15 cellular contexts compared by ENCODE assay signal in the genomic region with DNA sequence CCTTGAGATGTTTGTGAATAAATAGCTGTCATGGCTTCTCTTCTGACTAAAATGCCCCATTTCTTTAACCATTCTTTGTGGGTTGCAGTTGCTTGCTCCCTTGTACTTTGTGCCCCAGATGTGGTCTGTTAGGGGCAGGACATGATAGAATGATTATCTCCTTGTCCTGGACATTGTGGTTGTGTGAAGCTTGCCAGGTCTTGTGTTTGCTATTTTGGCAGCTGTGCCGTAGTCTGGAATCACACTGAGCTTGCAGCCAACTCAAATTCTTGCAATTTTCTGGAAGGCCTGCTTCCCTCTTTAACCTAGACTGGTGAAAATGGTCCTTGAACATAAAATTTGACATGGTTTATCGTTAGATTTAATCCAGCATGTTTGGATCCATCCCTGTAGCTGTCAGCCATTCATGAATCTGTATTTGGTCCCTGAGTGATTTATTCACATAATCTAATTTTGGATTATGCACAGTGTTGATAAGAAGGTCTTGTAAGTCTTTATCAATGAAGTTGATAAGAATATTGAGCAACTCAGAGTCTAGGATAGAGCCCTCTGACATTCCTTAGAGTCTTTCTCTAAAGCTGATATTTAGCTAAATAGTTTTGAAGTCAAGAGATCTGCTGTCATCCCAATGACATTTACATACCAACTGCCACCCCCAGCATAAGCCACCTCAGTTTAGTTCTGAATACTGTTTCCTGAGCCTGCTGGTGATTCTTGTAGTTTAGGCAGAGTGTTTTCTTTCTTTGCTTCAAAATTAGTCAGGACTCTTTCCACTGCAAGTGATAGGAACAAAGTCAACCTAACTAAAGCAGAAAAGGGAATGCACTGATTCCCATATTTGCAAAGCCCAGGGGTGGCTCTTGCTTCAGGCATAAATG. TPM values are rescaled to one million over a fixed set of nuclear protein-coding genes. Genes with fewer than 3 reads are reported as not detected.
A peak's percentile ranks its signal among the peaks of the same experiment; 100 is the strongest.
DNase-seq lines count a peak whose midpoint lies in the region; ATAC-seq and TF ChIP-seq lines count a peak whose summit lies in the region.
"Had no signal": no experiment of that assay in that cellular context is flagged by ENCODE, and none has a peak within 500 bp of the region (broad histone marks: within the 10 kb centered on the region; RNA-seq: fewer than 3 reads in every experiment).

No MANE protein-coding gene starts in this region.

- H3K4me2 ChIP-seq in smooth muscle cell, result peak overlapping the region; percentile 42

- H3K4me1 Mint-ChIP-seq in activated CD4-positive, alpha-beta T cell treated with anti-CD3 and anti-CD28 coated beads for 36 hours, result peaks cover 21% of the 10 kb centered on the region
- peaks cover 25% of the 10 kb centered on the region for H3K4me1 Mint-ChIP-seq in activated CD4-positive, alpha-beta T cell treated with anti-CD3 and anti-CD28 coated beads, Interleukin-2, amount 10 ng/mL, durations not matched to agents 7 days and 5 days

- H3K36me3 ChIP-seq in adipocyte (ENCODE audit: control insufficient read depth, insufficient read depth, low read length, severe bottlenecking) (no peaks in the 10 kb centered on the region), gastroesophageal sphincter (no peaks in the 10 kb centered on the region), smooth muscle cell (ENCODE audit: low read depth) (no peaks in the 10 kb centered on the region)
- H3K36me3 ChIP-seq: pancreas had no signal

- 7 to 25% methylated on average over 2 of the region's 2 CpGs for WGBS in gastroesophageal sphincter (ENCODE audit: low coverage in 1 of 2), 2 donors
- WGBS in smooth muscle cell (ENCODE audit: low lambda C conversion rate), result 27% methylated on average over 2 of the region's 2 CpGs

- POLR2A ChIA-PET in activated CD4-positive, alpha-beta T cell treated with anti-CD3 and anti-CD28 coated beads for 36 hours (lab: Charles Lee), result no interaction called here
- POLR2A ChIA-PET in activated CD4-positive, alpha-beta T cell treated with anti-CD3 and anti-CD28 coated beads, Interleukin-2, amount 10 ng/mL, durations not matched to agents 7 days and 5 days (lab: Charles Lee), result no interaction called here
- POLR2A ChIA-PET in GM10248 (lab: Yijun Ruan, JAX), result no interaction called here

- H2AFZ ChIP-seq in smooth muscle cell (ENCODE audit: low read depth), result no peak overlapping the region

- H3K9me3 Mint-ChIP-seq in activated CD4-positive, alpha-beta T cell treated with anti-CD3 and anti-CD28 coated beads for 36 hours (ENCODE audit: low read depth), result no peaks in the 10 kb centered on the region
- H3K9me3 Mint-ChIP-seq in activated CD4-positive, alpha-beta T cell treated with anti-CD3 and anti-CD28 coated beads, Interleukin-2, amount 10 ng/mL, durations not matched to agents 7 days and 5 days, result no peaks in the 10 kb centered on the region
- H3K9me3 Mint-ChIP-seq: activated naive CD4-positive, alpha-beta T cell treated with anti-CD3 and anti-CD28 coated beads, Interleukin-2, amount 50 U/mL, for 24 hours; CD8-positive, alpha-beta T cell had no signal

- intact Hi-C loops in activated CD4-positive, alpha-beta T cell treated with anti-CD3 and anti-CD28 coated beads for 36 hours (cut with DNase I, micrococcal nuclease), result no loop called here

- DNase-seq in activated CD4-positive, alpha-beta T cell treated with anti-CD3 and anti-CD28 coated beads for 36 hours, result peak; percentile 39
- no peak for DNase-seq in activated CD4-positive, alpha-beta T cell treated with anti-CD3 and anti-CD28 coated beads, Interleukin-2, amount 10 ng/mL, durations not matched to agents 7 days and 5 days
- DNase-seq in adipocyte (ENCODE audit: low read depth) (peak; percentile 27), smooth muscle cell (lab: John Stamatoyannopoulos, UW; ENCODE audit: unreplicated experiment) (no peak), GM10248 (ENCODE audit: extremely low spot score) (no peak)
- DNase-seq in stimulated activated CD8-positive, alpha-beta memory T cell treated with anti-CD3 and anti-CD28 coated beads, Interleukin-4, amount 100 ng/mL, for 48 hours, result no peak
- DNase-seq: CD8-positive, alpha-beta T cell; KBM-7; NCI-H146; pancreas had no signal

- ATAC-seq in activated CD4-positive, alpha-beta T cell treated with anti-CD3 and anti-CD28 coated beads for 36 hours, result peak; percentile 87
- ATAC-seq in gastroesophageal sphincter (peak; percentile 60), GM19452 (IDR thresholded peaks at IDR 0.05; ENCODE audit: unreplicated experiment) (no peak)
- ATAC-seq: CD8-positive, alpha-beta T cell had no signal

- no peaks in the 10 kb centered on the region for H3K9me3 ChIP-seq in adipocyte (ENCODE audit: control insufficient read depth, low read length)
- no peaks in the 10 kb centered on the region for H3K9me3 ChIP-seq in gastroesophageal sphincter
- no peaks in the 10 kb centered on the region for H3K9me3 ChIP-seq in smooth muscle cell (replicated peaks; ENCODE audit: low read depth)
- H3K9me3 ChIP-seq: pancreas had no signal

- H3K4me3 ChIP-seq in adipocyte (ENCODE audit: low read length) (no peak overlapping the region), gastroesophageal sphincter (no peak overlapping the region), smooth muscle cell (no peak overlapping the region)
- H3K4me3 ChIP-seq: pancreas, SK-N-MC had no signal

- H3K27ac ChIP-seq in gastroesophageal sphincter (peak overlapping the region in 3 of 4 donors; percentile 3 to 52 (median 38)), smooth muscle cell (ENCODE audit: low read depth) (peak overlapping the region; percentile 56)
- H3K27ac ChIP-seq: pancreas, SK-N-MC had no signal

- H4K20me1 ChIP-seq in smooth muscle cell (ENCODE audit: low read depth), result no peaks in the 10 kb centered on the region

- peaks cover 3% of the 10 kb centered on the region for H3K27me3 Mint-ChIP-seq in activated CD4-positive, alpha-beta T cell treated with anti-CD3 and anti-CD28 coated beads for 36 hours
- peaks cover 11% of the 10 kb centered on the region for H3K27me3 Mint-ChIP-seq in activated CD4-positive, alpha-beta T cell treated with anti-CD3 and anti-CD28 coated beads, Interleukin-2, amount 10 ng/mL, durations not matched to agents 7 days and 5 days

- H3K27me3 ChIP-seq in adipocyte (replicated peaks; ENCODE audit: control insufficient read depth, insufficient read depth, low read length) (no peaks in the 10 kb centered on the region), gastroesophageal sphincter (no peaks in the 10 kb centered on the region), smooth muscle cell (ENCODE audit: low read depth) (no peaks in the 10 kb centered on the region)

- H3K4me1 ChIP-seq in adipocyte (ENCODE audit: control insufficient read depth, insufficient read depth, low read length) (peaks cover 63% of the 10 kb centered on the region), gastroesophageal sphincter (peaks cover 2 to 42% (median 24%) of the 10 kb centered on the region in 3 donors), smooth muscle cell (ENCODE audit: low read depth) (peaks cover 33% of the 10 kb centered on the region)
- H3K4me1 ChIP-seq: pancreas had no signal

- no peak overlapping the region for H3K4me3 Mint-ChIP-seq in activated CD4-positive, alpha-beta T cell treated with anti-CD3 and anti-CD28 coated beads for 36 hours
- no peak overlapping the region for H3K4me3 Mint-ChIP-seq in activated CD4-positive, alpha-beta T cell treated with anti-CD3 and anti-CD28 coated beads, Interleukin-2, amount 10 ng/mL, durations not matched to agents 7 days and 5 days
- H3K4me3 Mint-ChIP-seq: activated naive CD4-positive, alpha-beta T cell treated with anti-CD3 and anti-CD28 coated beads, Interleukin-2, amount 50 U/mL, for 24 hours; CD8-positive, alpha-beta T cell had no signal

- peaks cover 19% of the 10 kb centered on the region for H3K79me2 ChIP-seq in smooth muscle cell (ENCODE audit: low read depth)

- CTCF ChIA-PET in activated CD4-positive, alpha-beta T cell treated with anti-CD3 and anti-CD28 coated beads for 36 hours (lab: Charles Lee), result interaction anchor here (0.7 to 7.4 kb wide), 7 partner anchors 9 to 402 kb away, joined by 3 to 42 read pairs (median 5); partner anchors contain the start of gene SPON1
- CTCF ChIA-PET in activated CD4-positive, alpha-beta T cell treated with anti-CD3 and anti-CD28 coated beads, Interleukin-2, amount 10 ng/mL, durations not matched to agents 7 days and 5 days (lab: Charles Lee), result interaction anchor here (0.5 to 2.9 kb wide), 5 partner anchors 8 to 388 kb away, joined by 3 to 8 read pairs (median 3); no protein-coding TSS in a partner anchor
- CTCF ChIA-PET in GM10248 (lab: Yijun Ruan, JAX), result interaction anchor here (0.7 to 1.9 kb wide), 4 partner anchors 9 to 277 kb away, joined by 3 to 4 read pairs (median 3); partner anchors contain the start of gene SPON1

- H3K9ac ChIP-seq in adipocyte (ENCODE audit: low read length), result peak overlapping the region; percentile 62
- H3K9ac ChIP-seq in smooth muscle cell (ENCODE audit: low read depth), result no peak overlapping the region

- H3F3A ChIP-seq in smooth muscle cell (ENCODE audit: low read depth), result peaks cover 7% of the 10 kb centered on the region

- TF ChIP-seq EP300 in gastroesophageal sphincter (IDR thresholded peaks at IDR 0.05), result no peak

- no peak overlapping the region for H3K27ac Mint-ChIP-seq in activated CD4-positive, alpha-beta T cell treated with anti-CD3 and anti-CD28 coated beads for 36 hours
- H3K27ac Mint-ChIP-seq in activated CD4-positive, alpha-beta T cell treated with anti-CD3 and anti-CD28 coated beads, Interleukin-2, amount 10 ng/mL, durations not matched to agents 7 days and 5 days, result no peak overlapping the region
- H3K27ac Mint-ChIP-seq: activated naive CD4-positive, alpha-beta T cell treated with anti-CD3 and anti-CD28 coated beads, Interleukin-2, amount 50 U/mL, for 24 hours; CD8-positive, alpha-beta T cell had no signal

- TF ChIP-seq CTCF in gastroesophageal sphincter (IDR thresholded peaks at IDR 0.05) (no peak), smooth muscle cell (IDR thresholded peaks at IDR 0.05; ENCODE audit: borderline replicate concordance, insufficient read depth, poor library complexity, severe bottlenecking) (no peak), GM10248 (IDR thresholded peaks at IDR 0.05; ENCODE audit: control extremely low read depth, extremely low read depth, low read depth, missing control alignments) (no peak)

- no peak for TF ChIP-seq POLR2A in gastroesophageal sphincter (IDR thresholded peaks at IDR 0.05)

- no peaks in the 10 kb centered on the region for H3K36me3 Mint-ChIP-seq in activated CD4-positive, alpha-beta T cell treated with anti-CD3 and anti-CD28 coated beads for 36 hours (ENCODE audit: low read depth)
- H3K36me3 Mint-ChIP-seq in activated CD4-positive, alpha-beta T cell treated with anti-CD3 and anti-CD28 coated beads, Interleukin-2, amount 10 ng/mL, durations not matched to agents 7 days and 5 days (ENCODE audit: low read depth), result no peaks in the 10 kb centered on the region
- H3K36me3 Mint-ChIP-seq: activated naive CD4-positive, alpha-beta T cell treated with anti-CD3 and anti-CD28 coated beads, Interleukin-2, amount 50 U/mL, for 24 hours; CD8-positive, alpha-beta T cell had no signal

RNA-seq across cellular contexts. Expression of gene SPON1, which starts 9.7 kb away (rescaled TPM):
- total RNA-seq in activated CD4-positive, alpha-beta T cell treated with anti-CD3 and anti-CD28 coated beads for 36 hours, result under 1 TPM; 0.26 to 0.41 TPM
- 1 to 10 TPM; 1.4 to 1.6 TPM for total RNA-seq in activated CD4-positive, alpha-beta T cell treated with anti-CD3 and anti-CD28 coated beads, Interleukin-2, amount 10 ng/mL, durations not matched to agents 7 days and 5 days
- total RNA-seq in gastroesophageal sphincter (100 to 1,000 TPM in 1 of 4 donors, 10 to 100 TPM in 3; 11.0 to 121 (median 64.6) TPM), smooth muscle cell (38.0 and 58.8 TPM in 2 replicates)
- 21.3 and 40.6 TPM in 2 replicates for polyA plus RNA-seq in smooth muscle cell
- polyA plus RNA-seq: keratinocyte had no signal

Comparison
In these comparisons a context has a peak if more than half of its experiments do, and no peak if none do; other contexts are left out.
1. DNase-seq: peak in activated CD4-positive, alpha-beta T cell treated with anti-CD3 and anti-CD28 coated beads for 36 hours (single experiment) and adipocyte (single experiment); none in activated CD4-positive, alpha-beta T cell treated with anti-CD3 and anti-CD28 coated beads, Interleukin-2, amount 10 ng/mL, durations not matched to agents 7 days and 5 days (single experiment), smooth muscle cell (single experiment), GM10248 (single experiment) and stimulated activated CD8-positive, alpha-beta memory T cell treated with anti-CD3 and anti-CD28 coated beads, Interleukin-4, amount 100 ng/mL, for 48 hours (single experiment).
2. RNA of gene SPON1, which starts 9.7 kb away (total RNA-seq): 11.0 to 121 TPM in gastroesophageal sphincter and 38.0 to 58.8 TPM in smooth muscle cell; 1.4 to 1.6 TPM in activated CD4-positive, alpha-beta T cell treated with anti-CD3 and anti-CD28 coated beads, Interleukin-2, amount 10 ng/mL, durations not matched to agents 7 days and 5 days and 0.26 to 0.41 TPM in activated CD4-positive, alpha-beta T cell treated with anti-CD3 and anti-CD28 coated beads for 36 hours; every median in the first group is over 4 times any median in the second.